Comparison of ENCODE assay signal across 8 cellular contexts in genomic region chr1:148952253-148952937, GRCh38.
DNase-seq lines count a peak whose midpoint lies in the region; ATAC-seq, FAIRE-seq and TF ChIP-seq lines count a peak whose summit lies in the region.
"Not testable (repeated sequence)": the region's sequence is repeated elsewhere in the genome, so short reads cannot be mapped to it uniquely, and the experiment has no call there.

No MANE protein-coding gene starts in this region.

- H3K36me3 Mint-ChIP-seq in activated CD4-positive, alpha-beta T cell treated with anti-CD3 and anti-CD28 coated beads for 36 hours (ENCODE audit: low read depth); stimulated activated effector memory CD8-positive, alpha-beta T cell treated with anti-CD3 and anti-CD28 coated beads, Interleukin-12 subunit alpha, Interleukin-12 subunit beta, amount 100 ng/mL, for 72 hours: not testable (repeated sequence)

- not testable (repeated sequence) for TF ChIP-seq RAD21 in GM12878 (IDR thresholded peaks at IDR 0.05; ENCODE audit: insufficient read depth, low read depth, low read length)

- H3K4me2 ChIP-seq in GM23248 (ENCODE audit: unreplicated experiment) (peak overlapping the region; percentile 80), GM12878 (ENCODE audit: control insufficient read depth, insufficient read depth) (peak overlapping the region; percentile 84; the same call in 1 of the 2 replicates)

- SMC1A ChIA-PET in GM12878 (lab: Charles Lee; ENCODE audit: uncharacterized antibody, unreplicated experiment), result not testable (repeated sequence)

- intact Hi-C loops in activated CD4-positive, alpha-beta T cell treated with anti-CD3 and anti-CD28 coated beads for 36 hours (cut with DNase I, micrococcal nuclease); GM12878 (cut with micrococcal nuclease; ENCODE audit: unreplicated experiment); left ventricle myocardium superior (cut with micrococcal nuclease); pancreas (cut with DNase I): not testable (repeated sequence)

- RAD21 ChIA-PET in GM12878 (lab: Charles Lee; ENCODE audit: unreplicated experiment), result not testable (repeated sequence)

- TF ChIP-seq CTCF in GM12865 (IDR thresholded peaks at IDR 0.05; ENCODE audit: insufficient read depth, low read depth, low read length, missing control alignments); GM12878 (IDR thresholded peaks at IDR 0.05 in 2 of 3, conservative IDR thresholded peaks at IDR 0.05 in 1 of 3; ENCODE audit: control insufficient read depth in 2 of 3, extremely low read depth in 1 of 3, insufficient read depth in 1 of 3, low read depth in 3 of 3, low read length in 3 of 3); pancreas (IDR thresholded peaks at IDR 0.05): not testable (repeated sequence)

- peak; percentile 7 for FAIRE-seq in GM12878 (lab: Jason Lieb, UNC)
- not testable (repeated sequence) for FAIRE-seq in pancreas (lab: Jason Lieb, UNC)

- ATAC-seq in HG03558 (IDR thresholded peaks at IDR 0.05; ENCODE audit: extremely low read depth, unreplicated experiment) (peak; percentile 54), GM12878 (peak; percentile 91), left ventricle myocardium superior (peak; percentile 94), pancreas (peak; percentile 85 to 90 (median 90))
- peak; percentile 77 for ATAC-seq in activated CD4-positive, alpha-beta T cell treated with anti-CD3 and anti-CD28 coated beads for 36 hours
- peak; percentile 85 for ATAC-seq in stimulated activated effector memory CD8-positive, alpha-beta T cell treated with anti-CD3 and anti-CD28 coated beads, Interleukin-12 subunit alpha, Interleukin-12 subunit beta, amount 100 ng/mL, for 72 hours

- H3K9me3 ChIP-seq in GM23248 (ENCODE audit: low read depth); GM12878 (replicated peaks; ENCODE audit: control insufficient read depth, insufficient read depth, low read length); pancreas: not testable (repeated sequence)

- H3K4me1 ChIP-seq in GM23248 (ENCODE audit: insufficient read depth); GM12878 (ENCODE audit: control insufficient read depth, insufficient read depth, low read length); pancreas: not testable (repeated sequence)

- CTCF ChIA-PET in activated CD4-positive, alpha-beta T cell treated with anti-CD3 and anti-CD28 coated beads for 36 hours (lab: Charles Lee); GM12878 (lab: Yijun Ruan, JAX): not testable (repeated sequence)

- H3K27ac Mint-ChIP-seq in activated CD4-positive, alpha-beta T cell treated with anti-CD3 and anti-CD28 coated beads for 36 hours, result not testable (repeated sequence)
- H3K27ac Mint-ChIP-seq in stimulated activated effector memory CD8-positive, alpha-beta T cell treated with anti-CD3 and anti-CD28 coated beads, Interleukin-12 subunit alpha, Interleukin-12 subunit beta, amount 100 ng/mL, for 72 hours, result peak overlapping the region; percentile 87

- H2AFZ ChIP-seq in GM23248, result peak overlapping the region; percentile 65; the same call in 1 of the 2 replicates
- peak overlapping the region; percentile 80 for H2AFZ ChIP-seq in GM12878 (ENCODE audit: control insufficient read depth, low read depth, low read length)

- peak overlapping the region; percentile 91 for H3K9ac ChIP-seq in GM23248
- not testable (repeated sequence) for H3K9ac ChIP-seq in GM12878 (ENCODE audit: control insufficient read depth, insufficient read depth, low read length)

- H3K79me2 ChIP-seq in GM23248 (ENCODE audit: insufficient read depth), result peaks cover 38% of the 10 kb centered on the region
- H3K79me2 ChIP-seq in GM12878 (ENCODE audit: control insufficient read depth, insufficient read depth, low read length), result not testable (repeated sequence)

- peak overlapping the region; percentile 67 for H3K4me3 ChIP-seq in GM12865 (ENCODE audit: low read depth, low read length)
- H3K4me3 ChIP-seq in GM23248, result peak overlapping the region; percentile 78
- peak overlapping the region; percentile 75; the same call in 1 of the 2 replicates for H3K4me3 ChIP-seq in GM12878
- H3K4me3 ChIP-seq in pancreas, result peak overlapping the region; percentile 21 to 56 (median 38)

- in situ Hi-C loops in GM23248 (cut with MboI); GM12878 (cut with MboI): not testable (repeated sequence)

- not testable (repeated sequence) for BruUV-seq in GM12878 (replicated peaks; lab: Mats Ljungman, UMichigan)

- H4K20me1 ChIP-seq in GM23248 (ENCODE audit: insufficient read depth); GM12878 (ENCODE audit: control insufficient read depth, insufficient read depth): not testable (repeated sequence)

- H3K27me3 ChIP-seq in GM23248 (replicated peaks; ENCODE audit: insufficient read depth); GM12878 (replicated peaks in 1 of 2; ENCODE audit: control insufficient read depth in 2 of 2, insufficient read depth in 2 of 2, low read length in 1 of 2); pancreas: not testable (repeated sequence)

- not testable (repeated sequence) for DNase-seq in GM12865 (ENCODE audit: low read depth); GM23248; GM12878 (ENCODE audit: low read depth, low spot score)
- DNase-seq in activated CD4-positive, alpha-beta T cell treated with anti-CD3 and anti-CD28 coated beads for 36 hours, result peak; percentile 78
- peak; percentile 90 for DNase-seq in left ventricle myocardium superior
- DNase-seq in pancreas, result peak; percentile 77 to 92 (median 83)
- peak; percentile 31 to 77 for DNase-seq in stimulated activated effector memory CD8-positive, alpha-beta T cell treated with anti-CD3 and anti-CD28 coated beads, Interleukin-12 subunit alpha, Interleukin-12 subunit beta, amount 100 ng/mL, for 72 hours (ENCODE audit: low spot score in 2 of 2)

- H3K27ac ChIP-seq in GM23248 (peak overlapping the region; percentile 95), pancreas (peak overlapping the region in 3 of 4 donors; percentile 22 to 80 (median 78))
- not testable (repeated sequence) for H3K27ac ChIP-seq in GM12878 (ENCODE audit: control insufficient read depth, insufficient read depth)

- not testable (repeated sequence) for TF ChIP-seq POLR2A in GM12878 (IDR thresholded peaks at IDR 0.05; ENCODE audit: low read depth, low read length)

- H3F3A ChIP-seq in GM23248 (ENCODE audit: insufficient read depth), result not testable (repeated sequence)

- H3K9me3 Mint-ChIP-seq in activated CD4-positive, alpha-beta T cell treated with anti-CD3 and anti-CD28 coated beads for 36 hours (ENCODE audit: low read depth); stimulated activated effector memory CD8-positive, alpha-beta T cell treated with anti-CD3 and anti-CD28 coated beads, Interleukin-12 subunit alpha, Interleukin-12 subunit beta, amount 100 ng/mL, for 72 hours: not testable (repeated sequence)

- H3K9me2 ChIP-seq in GM23248 (ENCODE audit: insufficient read depth), result not testable (repeated sequence)

- 0 to 1% methylated on average over 22 to 28 of the region's 66 CpGs for WGBS in GM23248 (ENCODE audit: low coverage in 1 of 2, low lambda C conversion rate in 2 of 2, missing lambda C conversion rate in 2 of 2), 2 experiments
- 0% methylated on average over 29 of the region's 66 CpGs for WGBS in GM12878 (ENCODE audit: insufficient coverage, insufficient replicate concordance, low lambda C conversion rate, missing lambda C conversion rate)
- 0 to 1% methylated on average over 17 to 36 of the region's 66 CpGs for WGBS in pancreas, 2 donors

- peaks cover 10% of the 10 kb centered on the region for H3K4me1 Mint-ChIP-seq in activated CD4-positive, alpha-beta T cell treated with anti-CD3 and anti-CD28 coated beads for 36 hours
- H3K4me1 Mint-ChIP-seq in stimulated activated effector memory CD8-positive, alpha-beta T cell treated with anti-CD3 and anti-CD28 coated beads, Interleukin-12 subunit alpha, Interleukin-12 subunit beta, amount 100 ng/mL, for 72 hours, result not testable (repeated sequence)

- not testable (repeated sequence) for H3K27me3 Mint-ChIP-seq in activated CD4-positive, alpha-beta T cell treated with anti-CD3 and anti-CD28 coated beads for 36 hours

- TF ChIP-seq EP300 in GM12878 (IDR thresholded peaks at IDR 0.05; ENCODE audit: borderline replicate concordance in 1 of 2, control insufficient read depth in 1 of 2, low read depth in 2 of 2, low read length in 2 of 2), result not testable (repeated sequence)

- POLR2A ChIA-PET in activated CD4-positive, alpha-beta T cell treated with anti-CD3 and anti-CD28 coated beads for 36 hours (lab: Charles Lee); GM12878 (lab: Charles Lee): not testable (repeated sequence)

- H3K4me3 Mint-ChIP-seq in activated CD4-positive, alpha-beta T cell treated with anti-CD3 and anti-CD28 coated beads for 36 hours, result peak overlapping the region; percentile 77
- peak overlapping the region; percentile 77 for H3K4me3 Mint-ChIP-seq in stimulated activated effector memory CD8-positive, alpha-beta T cell treated with anti-CD3 and anti-CD28 coated beads, Interleukin-12 subunit alpha, Interleukin-12 subunit beta, amount 100 ng/mL, for 72 hours

- H3K36me3 ChIP-seq in GM23248 (ENCODE audit: low read depth); GM12878 (ENCODE audit: control insufficient read depth in 2 of 2, insufficient read depth in 2 of 2, low read length in 1 of 2); pancreas: not testable (repeated sequence)

TF ChIP-seq in GM12878, 131 proteins besides CTCF, POLR2A, EP300 and RAD21:
- peak; percentile 8 for TF ChIP-seq SIX5 (IDR thresholded peaks at IDR 0.05; ENCODE audit: low read depth, low read length, severe bottlenecking)
